ENCODE assay signal across 8 cellular contexts in the genomic region with DNA sequence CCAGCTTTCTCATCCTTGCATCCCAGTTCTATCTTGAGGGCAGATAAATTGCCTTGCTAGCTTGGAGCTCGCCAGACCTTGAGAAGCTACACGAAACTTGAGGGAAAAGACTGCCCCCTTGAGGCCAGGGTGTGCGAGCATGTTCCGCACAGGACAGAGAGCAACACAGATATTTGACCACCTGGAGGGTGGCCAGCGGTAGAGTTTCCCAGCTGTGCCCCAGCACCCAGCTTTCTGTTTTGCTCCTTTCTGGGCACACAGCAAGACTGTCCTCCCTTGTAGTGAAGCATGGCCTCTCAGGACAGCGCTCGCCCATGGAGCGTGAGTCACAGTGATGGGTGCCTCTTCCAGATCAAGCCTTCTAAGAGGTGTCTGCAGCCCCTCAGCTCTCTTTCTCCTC. TPM values are rescaled to one million over a fixed set of nuclear protein-coding genes. Genes with fewer than 3 reads are reported as not detected.
DNase-seq lines count a peak whose midpoint lies in the region; ATAC-seq and TF ChIP-seq lines count a peak whose summit lies in the region.

No MANE protein-coding gene starts in this region.

- no peaks in the 10 kb centered on the region for H3K36me3 Mint-ChIP-seq in activated naive CD8-positive, alpha-beta T cell treated with anti-CD3 and anti-CD28 coated beads, Interleukin-2, amount 50 U/mL, for 24 hours (ENCODE audit: low read depth)

- H2AFZ ChIP-seq in SK-N-SH (ENCODE audit: low read depth): no peak overlapping the region

- POLR2A ChIA-PET in SK-N-SH (lab: Yijun Ruan, JAX): no interaction called here

- H4K20me1 ChIP-seq in SK-N-SH (ENCODE audit: insufficient read depth): no peaks in the 10 kb centered on the region

- no peaks in the 10 kb centered on the region for H3K79me2 ChIP-seq in SK-N-SH (ENCODE audit: insufficient read depth)

- H3K4me3 ChIP-seq in SK-N-SH (ENCODE audit: low read depth in 2 of 2, low read length in 1 of 2) (peak overlapping the region in 1 of 2 experiments; percentile 32; a peak in 1 of 4 replicates), HAP-1 (no peak overlapping the region), upper lobe of right lung (no peak overlapping the region), sigmoid colon (no peak overlapping the region)

- CTCF ChIA-PET in SK-N-SH (lab: Yijun Ruan, JAX): interaction anchor here (0.6 to 3.3 kb wide), 24 partner anchors 9 to 744 kb away, joined by 3 to 25 read pairs (median 4); no protein-coding TSS in a partner anchor

- no peak for TF ChIP-seq POLR2A in sigmoid colon (IDR thresholded peaks at IDR 0.05)

- WGBS in SK-N-SH (ENCODE audit: low lambda C conversion rate): 33% methylated on average over 5 of the region's 8 CpGs
- 31 to 34% methylated on average over 8 of the region's 8 CpGs for WGBS in sigmoid colon, 2 donors

- no peak overlapping the region for H3K4me3 Mint-ChIP-seq in activated naive CD8-positive, alpha-beta T cell treated with anti-CD3 and anti-CD28 coated beads, Interleukin-2, amount 50 U/mL, for 24 hours

- H3K4me2 ChIP-seq in SK-N-SH: no peak overlapping the region

- H3K27me3 ChIP-seq in SK-N-SH (ENCODE audit: insufficient read depth): no peaks in the 10 kb centered on the region
- H3K27me3 ChIP-seq in HAP-1 (ENCODE audit: low read depth): no peaks in the 10 kb centered on the region; the same call in 1 of the 2 replicates
- no peaks in the 10 kb centered on the region for H3K27me3 ChIP-seq in upper lobe of right lung
- peaks cover 0 to 7% (median 0%) of the 10 kb centered on the region in 3 donors for H3K27me3 ChIP-seq in sigmoid colon

- DNase-seq in SK-N-SH (peak; percentile 66), HAP-1 (ENCODE audit: low spot score in 2 of 2) (peak; percentile 40 to 79), NCI-H2029 (lab: John Stamatoyannopoulos, UW) (peak; percentile 74), iPS-NIHi11 (ENCODE audit: low spot score) (peak; percentile 88), upper lobe of right lung (no peak), sigmoid colon (no peak)
- DNase-seq in activated naive CD8-positive, alpha-beta T cell treated with anti-CD3 and anti-CD28 coated beads, Interleukin-2, amount 50 U/mL, for 24 hours: peak; percentile 38

- peaks cover 2% of the 10 kb centered on the region for H3K27me3 Mint-ChIP-seq in activated naive CD8-positive, alpha-beta T cell treated with anti-CD3 and anti-CD28 coated beads, Interleukin-2, amount 50 U/mL, for 24 hours

- no peaks in the 10 kb centered on the region for H3K9me3 ChIP-seq in SK-N-SH
- H3K9me3 ChIP-seq in HAP-1: no peaks in the 10 kb centered on the region
- no peaks in the 10 kb centered on the region for H3K9me3 ChIP-seq in upper lobe of right lung
- no peaks in the 10 kb centered on the region for H3K9me3 ChIP-seq in sigmoid colon

- H3K9me2 ChIP-seq in SK-N-SH: no peaks in the 10 kb centered on the region

- H3K9me3 Mint-ChIP-seq in activated naive CD8-positive, alpha-beta T cell treated with anti-CD3 and anti-CD28 coated beads, Interleukin-2, amount 50 U/mL, for 24 hours: no peaks in the 10 kb centered on the region

- no peak for TF ChIP-seq EP300 in SK-N-SH (IDR thresholded peaks at IDR 0.05; ENCODE audit: borderline replicate concordance in 1 of 2, low read depth in 1 of 2, low read length in 1 of 2)
- no peak for TF ChIP-seq EP300 in sigmoid colon (IDR thresholded peaks at IDR 0.05)

- in situ Hi-C loops in HAP-1 (cut with MboI; ENCODE audit: low sequenced_read_pairs): no loop called here

- H3K4me1 ChIP-seq in SK-N-SH (ENCODE audit: control insufficient read depth in 1 of 2, insufficient read depth in 2 of 2, low read depth in 1 of 2, low read length in 1 of 2) (no peaks in the 10 kb centered on the region; a peak in 1 of 4 replicates), HAP-1 (no peaks in the 10 kb centered on the region), upper lobe of right lung (no peaks in the 10 kb centered on the region), sigmoid colon (no peaks in the 10 kb centered on the region)

- peak; percentile 69 for TF ChIP-seq RAD21 in SK-N-SH (IDR thresholded peaks at IDR 0.05; ENCODE audit: low read length)

- TF ChIP-seq CTCF in SK-N-SH (IDR thresholded peaks at IDR 0.05): peak; percentile 25; the same call in 1 of the 2 replicates
- TF ChIP-seq CTCF in upper lobe of right lung (IDR thresholded peaks at IDR 0.05): peak; percentile 61
- TF ChIP-seq CTCF in sigmoid colon (IDR thresholded peaks at IDR 0.05): peak in 2 of 4 experiments; percentile 21 to 49

- intact Hi-C loops in upper lobe of right lung (cut with DNase I): no loop called here
- intact Hi-C loops in sigmoid colon (cut with DNase I): loop anchor here (5.0 kb wide), 1 partner anchor 689 kb away; no protein-coding TSS in a partner anchor

- H3K9ac ChIP-seq in SK-N-SH: no peak overlapping the region

- H3K27ac ChIP-seq in SK-N-SH (ENCODE audit: low read depth in 2 of 2, low read length in 1 of 2): no peak overlapping the region
- no peak overlapping the region for H3K27ac ChIP-seq in upper lobe of right lung
- H3K27ac ChIP-seq in sigmoid colon: no peak overlapping the region

- H3K27ac Mint-ChIP-seq in activated naive CD8-positive, alpha-beta T cell treated with anti-CD3 and anti-CD28 coated beads, Interleukin-2, amount 50 U/mL, for 24 hours: no peak overlapping the region

- no peaks in the 10 kb centered on the region for H3K4me1 Mint-ChIP-seq in activated naive CD8-positive, alpha-beta T cell treated with anti-CD3 and anti-CD28 coated beads, Interleukin-2, amount 50 U/mL, for 24 hours

- ATAC-seq in SK-N-SH treated with all-trans-retinoic acid at 6 μM for 48 hours: no peak
- ATAC-seq in activated naive CD8-positive, alpha-beta T cell treated with anti-CD3 and anti-CD28 coated beads, Interleukin-2, amount 50 U/mL, for 24 hours: peak; percentile 47
- peak; percentile 78 for ATAC-seq in upper lobe of right lung

- H3F3A ChIP-seq in SK-N-SH (replicated peaks; ENCODE audit: insufficient read depth): no peaks in the 10 kb centered on the region

- H3K36me3 ChIP-seq in SK-N-SH (replicated peaks in 1 of 2; ENCODE audit: control insufficient read depth in 1 of 2, insufficient read depth in 2 of 2, low read length in 1 of 2) (no peaks in the 10 kb centered on the region), HAP-1 (replicated peaks) (no peaks in the 10 kb centered on the region), upper lobe of right lung (no peaks in the 10 kb centered on the region), sigmoid colon (no peaks in the 10 kb centered on the region)

TF ChIP-seq in SK-N-SH, 30 proteins besides CTCF, POLR2A, EP300 and RAD21:
- no peak for TF ChIP-seq POLR2AphosphoS5 (IDR thresholded peaks at IDR 0.05; ENCODE audit: low read depth, low read length)
- TF ChIP-seq SMC3 (IDR thresholded peaks at IDR 0.05; ENCODE audit: low read depth, low read length): 0 out of 2 replicates have a peak, but pooled peaks have one; percentile 26

TF ChIP-seq in SK-N-SH treated with all-trans-retinoic acid at 6 μM for 48 hours, 23 proteins besides CTCF, POLR2A, EP300 and RAD21 (continues in another document):
- no peak for TF ChIP-seq OSR1 (CRISPR knock-in tag; IDR thresholded peaks at IDR 0.05)
- TF ChIP-seq ZNF565 (CRISPR knock-in tag; conservative IDR thresholded peaks at IDR 0.05; ENCODE audit: low read depth): no peak
- no peak for TF ChIP-seq RARB (CRISPR knock-in tag; IDR thresholded peaks at IDR 0.05)
- no peak for TF ChIP-seq ZFP3 (CRISPR knock-in tag; IDR thresholded peaks at IDR 0.05)
- TF ChIP-seq ISL1 (CRISPR knock-in tag; IDR thresholded peaks at IDR 0.05): no peak
- no peak for TF ChIP-seq ARNTL (CRISPR knock-in tag; IDR thresholded peaks at IDR 0.05; ENCODE audit: borderline replicate concordance, low read depth)
- TF ChIP-seq, protein P1, sequence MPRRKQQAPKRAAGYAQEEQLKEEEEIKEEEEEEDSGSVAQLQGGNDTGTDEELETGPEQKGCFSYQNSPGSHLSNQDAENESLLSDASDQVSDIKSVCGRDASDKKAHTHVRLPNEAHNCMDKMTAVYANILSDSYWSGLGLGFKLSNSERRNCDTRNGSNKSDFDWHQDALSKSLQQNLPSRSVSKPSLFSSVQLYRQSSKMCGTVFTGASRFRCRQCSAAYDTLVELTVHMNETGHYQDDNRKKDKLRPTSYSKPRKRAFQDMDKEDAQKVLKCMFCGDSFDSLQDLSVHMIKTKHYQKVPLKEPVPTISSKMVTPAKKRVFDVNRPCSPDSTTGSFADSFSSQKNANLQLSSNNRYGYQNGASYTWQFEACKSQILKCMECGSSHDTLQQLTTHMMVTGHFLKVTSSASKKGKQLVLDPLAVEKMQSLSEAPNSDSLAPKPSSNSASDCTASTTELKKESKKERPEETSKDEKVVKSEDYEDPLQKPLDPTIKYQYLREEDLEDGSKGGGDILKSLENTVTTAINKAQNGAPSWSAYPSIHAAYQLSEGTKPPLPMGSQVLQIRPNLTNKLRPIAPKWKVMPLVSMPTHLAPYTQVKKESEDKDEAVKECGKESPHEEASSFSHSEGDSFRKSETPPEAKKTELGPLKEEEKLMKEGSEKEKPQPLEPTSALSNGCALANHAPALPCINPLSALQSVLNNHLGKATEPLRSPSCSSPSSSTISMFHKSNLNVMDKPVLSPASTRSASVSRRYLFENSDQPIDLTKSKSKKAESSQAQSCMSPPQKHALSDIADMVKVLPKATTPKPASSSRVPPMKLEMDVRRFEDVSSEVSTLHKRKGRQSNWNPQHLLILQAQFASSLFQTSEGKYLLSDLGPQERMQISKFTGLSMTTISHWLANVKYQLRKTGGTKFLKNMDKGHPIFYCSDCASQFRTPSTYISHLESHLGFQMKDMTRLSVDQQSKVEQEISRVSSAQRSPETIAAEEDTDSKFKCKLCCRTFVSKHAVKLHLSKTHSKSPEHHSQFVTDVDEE (CRISPR knock-in tag; IDR thresholded peaks at IDR 0.05): no peak
- no peak for TF ChIP-seq BACH2 (CRISPR knock-in tag; IDR thresholded peaks at IDR 0.05; ENCODE audit: borderline replicate concordance)
- TF ChIP-seq PPARA (CRISPR knock-in tag; IDR thresholded peaks at IDR 0.05; ENCODE audit: borderline replicate concordance): no peak
- TF ChIP-seq GLIS3 (CRISPR knock-in tag; IDR thresholded peaks at IDR 0.05): no peak
- TF ChIP-seq TOX (CRISPR knock-in tag; IDR thresholded peaks at IDR 0.05; ENCODE audit: borderline replicate concordance): no peak
- TF ChIP-seq CSDC2 (CRISPR knock-in tag; IDR thresholded peaks at IDR 0.05): no peak

RNA-seq across cellular contexts. Expression of a gene that starts 23.5 kb away (rescaled TPM):
- polyA plus RNA-seq in SK-N-SH (2012; rRNA removed) (not detected in 2 replicates), sigmoid colon (not detected)
- not detected in 2 replicates for polyA plus RNA-seq in SK-N-SH (2012; cell fraction: cytosol; rRNA removed)
- polyA plus RNA-seq in SK-N-SH (2012; cell fraction: nucleus; rRNA removed): not detected in 2 replicates
- total RNA-seq in upper lobe of right lung (not detected), sigmoid colon (not detected)

Comparison
In these comparisons a context has a peak if more than half of its experiments do, and no peak if none do; other contexts are left out.
1. DNase-seq: peak in SK-N-SH (single experiment), HAP-1 (2 of 2), NCI-H2029 (single experiment), activated naive CD8-positive, alpha-beta T cell treated with anti-CD3 and anti-CD28 coated beads, Interleukin-2, amount 50 U/mL, for 24 hours (single experiment) and iPS-NIHi11 (single experiment); none in upper lobe of right lung (single experiment) and sigmoid colon (single experiment).